ENCODE assay signal across 35 cellular contexts in genomic region chr14:34895277-34895676, GRCh38.
"Had no signal": no experiment of that assay in that cellular context is flagged by ENCODE, and none has a peak within 500 bp of the region (broad histone marks: within the 10 kb centered on the region; RNA-seq: fewer than 3 reads in every experiment).

No MANE protein-coding gene starts in this region.

- H3K27me3 ChIP-seq: body of pancreas, breast epithelium had no signal

- H3K4me2 ChIP-seq: KMS-11 had no signal

- ATAC-seq: activated CD8-positive, alpha-beta T cell treated with anti-CD3 and anti-CD28 coated beads for 36 hours; body of pancreas; PC-3; Right ventricle myocardium inferior; SK-N-SH treated with all-trans-retinoic acid at 6 μM for 48 hours; T-cell had no signal

- H3K27ac Mint-ChIP-seq: activated CD4-positive, alpha-beta T cell treated with anti-CD3 and anti-CD28 coated beads, Interleukin-2, amount 10 ng/mL, durations not matched to agents 24 days and 14 days; activated CD8-positive, alpha-beta T cell treated with anti-CD3 and anti-CD28 coated beads for 36 hours; activated naive CD4-positive, alpha-beta T cell treated with anti-CD3 and anti-CD28 coated beads, Interleukin-2, amount 50 U/mL, for 24 hours; activated naive CD8-positive, alpha-beta T cell treated with anti-CD3 and anti-CD28 coated beads, Interleukin-2, amount 10 ng/mL, durations not matched to agents 7 days and 5 days; activated T-cell treated with anti-CD3 and anti-CD28 coated beads, Interleukin-2, amount 50 U/mL, for 24 hours; activated T-helper 2 cell treated with anti-CD3 and anti-CD28 coated beads, Interferon-gamma antibody, Interleukin-2, Interleukin-4, amounts not matched to agents 10 μg/mL and 5 μg/mL and 100 μg/mL, durations not matched to agents 14 hours and 24 hours and 36 hours; T-cell had no signal

- H3K4me3 ChIP-seq: body of pancreas, breast epithelium had no signal

- H3K27me3 Mint-ChIP-seq: activated CD4-positive, alpha-beta T cell treated with anti-CD3 and anti-CD28 coated beads, Interleukin-2, amount 10 ng/mL, durations not matched to agents 24 days and 14 days; activated CD8-positive, alpha-beta T cell treated with anti-CD3 and anti-CD28 coated beads for 36 hours; activated naive CD4-positive, alpha-beta T cell treated with anti-CD3 and anti-CD28 coated beads, Interleukin-2, amount 50 U/mL, for 24 hours; activated naive CD8-positive, alpha-beta T cell treated with anti-CD3 and anti-CD28 coated beads, Interleukin-2, amount 10 ng/mL, durations not matched to agents 7 days and 5 days; activated T-cell treated with anti-CD3 and anti-CD28 coated beads, Interleukin-2, amount 50 U/mL, for 24 hours; T-cell had no signal

- H3K36me3 ChIP-seq: breast epithelium had no signal

- DNase-seq: activated CD4-positive, alpha-beta T cell treated with anti-CD3 and anti-CD28 coated beads, Interleukin-2, amount 10 ng/mL, durations not matched to agents 24 days and 14 days; activated CD4-positive, alpha-beta T cell treated with anti-CD3 and anti-CD28 coated beads, Interleukin-2, amount 50 U/mL, for 4 hours; activated CD8-positive, alpha-beta T cell treated with anti-CD3 and anti-CD28 coated beads for 36 hours; activated gamma-delta T cell; activated naive CD4-positive, alpha-beta T cell treated with Interleukin-2 at 50 U/mL for 16 hours; activated naive CD8-positive, alpha-beta T cell treated with anti-CD3 and anti-CD28 coated beads, Interleukin-2, amount 10 ng/mL, durations not matched to agents 7 days and 5 days; activated T-cell treated with anti-CD3 and anti-CD28 coated beads, Interleukin-2, amount 50 U/mL, for 24 hours; body of pancreas; MM.1S; NCI-H1092 treated with DMSO at 0.1 percent for 48 hours; NCI-H1417; NCI-H146; NCI-H187; NCI-H2029 treated with DMSO at 0.1 percent for 48 hours; NCI-H2107; NCI-H2171; NCI-H510A; NCI-H526; NCI-H748 treated with DMSO at 0.1 percent for 48 hours; NK-92 treated with Interleukin-12 subunit alpha and Interleukin-12 subunit beta, amount 100 ng/mL, for 24 hours; PC-3; SIG-M5; T-cell; T-helper 2 cell; T-helper 9 cell had no signal

- H3K27ac ChIP-seq: body of pancreas, breast epithelium, KMS-11, RWPE1, VCaP had no signal

- H3K9me3 Mint-ChIP-seq: activated CD4-positive, alpha-beta T cell treated with anti-CD3 and anti-CD28 coated beads, Interleukin-2, amount 10 ng/mL, durations not matched to agents 24 days and 14 days; activated CD8-positive, alpha-beta T cell treated with anti-CD3 and anti-CD28 coated beads for 36 hours; activated naive CD4-positive, alpha-beta T cell treated with anti-CD3 and anti-CD28 coated beads, Interleukin-2, amount 50 U/mL, for 24 hours; activated naive CD8-positive, alpha-beta T cell treated with anti-CD3 and anti-CD28 coated beads, Interleukin-2, amount 10 ng/mL, durations not matched to agents 7 days and 5 days; activated T-cell treated with anti-CD3 and anti-CD28 coated beads, Interleukin-2, amount 50 U/mL, for 24 hours; activated T-helper 2 cell treated with anti-CD3 and anti-CD28 coated beads, Interferon-gamma antibody, Interleukin-2, Interleukin-4, amounts not matched to agents 10 μg/mL and 5 μg/mL and 100 μg/mL, durations not matched to agents 14 hours and 24 hours and 36 hours; T-cell had no signal

- H3K36me3 Mint-ChIP-seq: activated naive CD4-positive, alpha-beta T cell treated with anti-CD3 and anti-CD28 coated beads, Interleukin-2, amount 50 U/mL, for 24 hours; activated naive CD8-positive, alpha-beta T cell treated with anti-CD3 and anti-CD28 coated beads, Interleukin-2, amount 10 ng/mL, durations not matched to agents 7 days and 5 days; T-cell had no signal

- FAIRE-seq: astrocyte, RCC 7860 had no signal

- H3K9me3 ChIP-seq: body of pancreas, breast epithelium had no signal

- H3K9ac ChIP-seq: KMS-11 had no signal

- H3K4me3 Mint-ChIP-seq: activated CD4-positive, alpha-beta T cell treated with anti-CD3 and anti-CD28 coated beads, Interleukin-2, amount 10 ng/mL, durations not matched to agents 24 days and 14 days; activated CD8-positive, alpha-beta T cell treated with anti-CD3 and anti-CD28 coated beads for 36 hours; activated naive CD4-positive, alpha-beta T cell treated with anti-CD3 and anti-CD28 coated beads, Interleukin-2, amount 50 U/mL, for 24 hours; activated naive CD8-positive, alpha-beta T cell treated with anti-CD3 and anti-CD28 coated beads, Interleukin-2, amount 10 ng/mL, durations not matched to agents 7 days and 5 days; activated T-cell treated with anti-CD3 and anti-CD28 coated beads, Interleukin-2, amount 50 U/mL, for 24 hours; T-cell had no signal

- H3K4me1 ChIP-seq: body of pancreas, breast epithelium had no signal
